8 cellular contexts compared by ENCODE assay signal in the genomic region with DNA sequence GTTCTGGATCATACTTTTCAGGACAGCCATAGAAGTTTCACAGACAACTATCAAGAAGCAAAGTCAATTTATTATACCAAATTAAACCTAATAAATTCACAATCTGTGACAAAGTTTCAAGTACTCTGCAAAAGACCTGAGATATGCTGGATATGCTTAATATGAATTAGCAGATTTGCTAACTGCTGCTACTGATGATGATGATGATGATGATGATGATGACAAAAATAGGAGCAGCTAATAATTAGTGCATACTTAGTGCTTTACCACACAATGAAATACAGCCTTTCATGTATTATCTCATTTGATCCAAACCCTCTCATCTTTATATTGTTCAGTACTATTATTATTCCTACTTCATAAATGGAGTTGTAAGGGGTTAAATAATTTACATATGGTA.
"Had no signal": no experiment of that assay in that cellular context is flagged by ENCODE, and none has a peak within 500 bp of the region (broad histone marks: within the 10 kb centered on the region; RNA-seq: fewer than 3 reads in every experiment).

No MANE protein-coding gene starts in this region.

- H3K9ac ChIP-seq: KMS-11 had no signal

- H3K9me3 Mint-ChIP-seq: IgD-negative memory B cell had no signal

- H3K27ac Mint-ChIP-seq: IgD-negative memory B cell had no signal

- FAIRE-seq: HTR-8/SVneo had no signal

- DNase-seq: IMR-90, KBM-7, KG1 had no signal

- H3K27ac ChIP-seq: HL-60, KMS-11 had no signal

- H3K4me3 Mint-ChIP-seq: IgD-negative memory B cell had no signal

- H3K4me3 ChIP-seq: K562 had no signal

- H3K4me1 Mint-ChIP-seq: IgD-negative memory B cell had no signal

- H3K27me3 Mint-ChIP-seq: IgD-negative memory B cell had no signal

- H3K4me2 ChIP-seq: KMS-11 had no signal

- ATAC-seq: K562 had no signal
